1 cellular context compared by ENCODE assay signal in the genomic region with DNA sequence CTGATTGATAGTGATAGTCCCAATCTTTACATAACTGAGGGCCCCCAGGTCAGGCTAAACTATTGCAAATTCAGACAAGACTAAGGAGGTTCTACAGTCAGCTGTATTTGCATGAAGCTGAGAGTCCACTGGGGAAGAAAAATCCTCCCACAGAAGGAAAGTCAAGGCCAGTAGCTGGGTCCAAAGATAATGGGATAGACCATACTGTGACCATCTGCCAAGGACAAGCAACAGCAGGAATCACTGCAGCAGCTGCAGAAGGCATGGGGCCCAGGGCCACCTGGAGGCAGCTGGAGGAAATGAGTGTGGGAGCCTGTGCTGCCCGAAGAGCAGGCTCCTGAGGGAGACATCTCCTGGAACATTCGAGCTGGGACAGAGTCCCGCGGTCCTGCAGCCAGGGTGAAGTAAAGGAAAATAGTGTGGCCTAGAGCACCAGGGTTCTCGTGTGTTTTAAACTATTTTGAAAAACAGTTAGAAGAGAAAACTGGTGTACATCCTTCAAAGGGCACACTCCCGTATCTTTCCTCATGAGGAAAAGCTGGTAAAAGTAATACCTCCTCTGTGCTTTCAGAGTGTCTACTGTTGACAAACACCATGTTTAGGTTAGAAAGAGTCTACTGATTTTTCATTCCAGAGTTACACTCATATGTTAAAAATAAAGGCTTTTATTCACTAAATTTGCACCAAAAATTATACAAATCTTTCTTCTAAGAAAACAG.
A peak's percentile ranks its signal among the peaks of the same experiment; 100 is the strongest.
TF ChIP-seq lines count a peak whose summit lies in the region.

No MANE protein-coding gene starts in this region.

TF ChIP-seq in H1, 55 proteins besides CTCF, POLR2A, EP300 and RAD21:
- 0 out of 2 replicates have a peak, but pooled peaks have one; percentile 53 for TF ChIP-seq TCF12 (IDR thresholded peaks at IDR 0.05; ENCODE audit: low read depth, low read length)
- TF ChIP-seq KDM1A (IDR thresholded peaks at IDR 0.05; ENCODE audit: borderline replicate concordance, low read length): no peak
- peak; percentile 47; the same call in 1 of the 2 replicates for TF ChIP-seq MAX (IDR thresholded peaks at IDR 0.05)
- TF ChIP-seq TBP (IDR thresholded peaks at IDR 0.05; ENCODE audit: low read depth, low read length): 0 out of 2 replicates have a peak, but pooled peaks have one; percentile 25
- TF ChIP-seq YY1 (IDR thresholded peaks at IDR 0.05; ENCODE audit: low read depth, low read length): 0 out of 2 replicates have a peak, but pooled peaks have one; percentile 25
- no peak for TF ChIP-seq SP4 (IDR thresholded peaks at IDR 0.05; ENCODE audit: low read length)
